1 cellular context compared by ENCODE assay signal in genomic region chr2:38603402-38604265, GRCh38.
TF ChIP-seq lines count a peak whose summit lies in the region.

No MANE protein-coding gene starts in this region.

TF ChIP-seq in HepG2, 621 proteins besides CTCF, POLR2A, EP300 and RAD21 (continued from another document and continues in another):
- TF ChIP-seq, protein P1, sequence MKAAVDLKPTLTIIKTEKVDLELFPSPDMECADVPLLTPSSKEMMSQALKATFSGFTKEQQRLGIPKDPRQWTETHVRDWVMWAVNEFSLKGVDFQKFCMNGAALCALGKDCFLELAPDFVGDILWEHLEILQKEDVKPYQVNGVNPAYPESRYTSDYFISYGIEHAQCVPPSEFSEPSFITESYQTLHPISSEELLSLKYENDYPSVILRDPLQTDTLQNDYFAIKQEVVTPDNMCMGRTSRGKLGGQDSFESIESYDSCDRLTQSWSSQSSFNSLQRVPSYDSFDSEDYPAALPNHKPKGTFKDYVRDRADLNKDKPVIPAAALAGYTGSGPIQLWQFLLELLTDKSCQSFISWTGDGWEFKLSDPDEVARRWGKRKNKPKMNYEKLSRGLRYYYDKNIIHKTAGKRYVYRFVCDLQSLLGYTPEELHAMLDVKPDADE (CRISPR knock-in tag; IDR thresholded peaks at IDR 0.05), result no peak
- peak; percentile 10 for TF ChIP-seq AGO1 (IDR thresholded peaks at IDR 0.05; ENCODE audit: low read depth, low read length, poor library complexity, severe bottlenecking)
- TF ChIP-seq ZNF354B (CRISPR knock-in tag; IDR thresholded peaks at IDR 0.05), result no peak
- TF ChIP-seq, protein P2, sequence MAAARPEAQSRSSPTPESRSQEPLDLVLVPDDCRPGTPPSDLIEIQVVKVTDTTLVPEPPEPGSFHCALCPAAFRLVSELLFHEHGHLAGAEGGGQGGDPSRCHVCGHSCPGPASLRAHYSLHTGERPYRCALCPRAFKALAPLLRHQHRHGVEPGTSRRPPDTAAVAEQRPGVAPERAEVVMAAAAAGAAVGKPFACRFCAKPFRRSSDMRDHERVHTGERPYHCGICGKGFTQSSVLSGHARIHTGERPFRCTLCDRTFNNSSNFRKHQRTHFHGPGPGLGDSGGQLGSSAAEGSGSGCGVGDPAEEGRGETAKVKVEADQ (CRISPR knock-in tag; IDR thresholded peaks at IDR 0.05; ENCODE audit: borderline replicate concordance), result no peak
- no peak; the same call in 1 of the 2 replicates for TF ChIP-seq ZNF839 (CRISPR knock-in tag; IDR thresholded peaks at IDR 0.05; ENCODE audit: borderline replicate concordance)
- TF ChIP-seq, protein P3, sequence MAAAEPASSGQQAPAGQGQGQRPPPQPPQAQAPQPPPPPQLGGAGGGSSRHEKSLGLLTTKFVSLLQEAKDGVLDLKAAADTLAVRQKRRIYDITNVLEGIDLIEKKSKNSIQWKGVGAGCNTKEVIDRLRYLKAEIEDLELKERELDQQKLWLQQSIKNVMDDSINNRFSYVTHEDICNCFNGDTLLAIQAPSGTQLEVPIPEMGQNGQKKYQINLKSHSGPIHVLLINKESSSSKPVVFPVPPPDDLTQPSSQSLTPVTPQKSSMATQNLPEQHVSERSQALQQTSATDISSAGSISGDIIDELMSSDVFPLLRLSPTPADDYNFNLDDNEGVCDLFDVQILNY (CRISPR knock-in tag; conservative IDR thresholded peaks at IDR 0.05), result no peak
- TF ChIP-seq DZIP1 (CRISPR knock-in tag; IDR thresholded peaks at IDR 0.05), result no peak
- TF ChIP-seq, protein P4, sequence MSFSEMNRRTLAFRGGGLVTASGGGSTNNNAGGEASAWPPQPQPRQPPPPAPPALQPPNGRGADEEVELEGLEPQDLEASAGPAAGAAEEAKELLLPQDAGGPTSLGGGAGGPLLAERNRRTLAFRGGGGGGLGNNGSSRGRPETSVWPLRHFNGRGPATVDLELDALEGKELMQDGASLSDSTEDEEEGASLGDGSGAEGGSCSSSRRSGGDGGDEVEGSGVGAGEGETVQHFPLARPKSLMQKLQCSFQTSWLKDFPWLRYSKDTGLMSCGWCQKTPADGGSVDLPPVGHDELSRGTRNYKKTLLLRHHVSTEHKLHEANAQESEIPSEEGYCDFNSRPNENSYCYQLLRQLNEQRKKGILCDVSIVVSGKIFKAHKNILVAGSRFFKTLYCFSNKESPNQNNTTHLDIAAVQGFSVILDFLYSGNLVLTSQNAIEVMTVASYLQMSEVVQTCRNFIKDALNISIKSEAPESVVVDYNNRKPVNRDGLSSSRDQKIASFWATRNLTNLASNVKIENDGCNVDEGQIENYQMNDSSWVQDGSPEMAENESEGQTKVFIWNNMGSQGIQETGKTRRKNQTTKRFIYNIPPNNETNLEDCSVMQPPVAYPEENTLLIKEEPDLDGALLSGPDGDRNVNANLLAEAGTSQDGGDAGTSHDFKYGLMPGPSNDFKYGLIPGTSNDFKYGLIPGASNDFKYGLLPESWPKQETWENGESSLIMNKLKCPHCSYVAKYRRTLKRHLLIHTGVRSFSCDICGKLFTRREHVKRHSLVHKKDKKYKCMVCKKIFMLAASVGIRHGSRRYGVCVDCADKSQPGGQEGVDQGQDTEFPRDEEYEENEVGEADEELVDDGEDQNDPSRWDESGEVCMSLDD (CRISPR knock-in tag; IDR thresholded peaks at IDR 0.05; ENCODE audit: borderline replicate concordance), result no peak
- no peak for TF ChIP-seq ZNF33B (CRISPR knock-in tag; IDR thresholded peaks at IDR 0.05)
- TF ChIP-seq SP5 (CRISPR knock-in tag; IDR thresholded peaks at IDR 0.05; ENCODE audit: borderline replicate concordance, low read depth), result peak; percentile 83
- TF ChIP-seq, protein P5, sequence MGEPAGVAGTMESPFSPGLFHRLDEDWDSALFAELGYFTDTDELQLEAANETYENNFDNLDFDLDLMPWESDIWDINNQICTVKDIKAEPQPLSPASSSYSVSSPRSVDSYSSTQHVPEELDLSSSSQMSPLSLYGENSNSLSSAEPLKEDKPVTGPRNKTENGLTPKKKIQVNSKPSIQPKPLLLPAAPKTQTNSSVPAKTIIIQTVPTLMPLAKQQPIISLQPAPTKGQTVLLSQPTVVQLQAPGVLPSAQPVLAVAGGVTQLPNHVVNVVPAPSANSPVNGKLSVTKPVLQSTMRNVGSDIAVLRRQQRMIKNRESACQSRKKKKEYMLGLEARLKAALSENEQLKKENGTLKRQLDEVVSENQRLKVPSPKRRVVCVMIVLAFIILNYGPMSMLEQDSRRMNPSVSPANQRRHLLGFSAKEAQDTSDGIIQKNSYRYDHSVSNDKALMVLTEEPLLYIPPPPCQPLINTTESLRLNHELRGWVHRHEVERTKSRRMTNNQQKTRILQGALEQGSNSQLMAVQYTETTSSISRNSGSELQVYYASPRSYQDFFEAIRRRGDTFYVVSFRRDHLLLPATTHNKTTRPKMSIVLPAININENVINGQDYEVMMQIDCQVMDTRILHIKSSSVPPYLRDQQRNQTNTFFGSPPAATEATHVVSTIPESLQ (CRISPR knock-in tag; conservative IDR thresholded peaks at IDR 0.05), result no peak
- TF ChIP-seq KDM5A (IDR thresholded peaks at IDR 0.05; ENCODE audit: borderline replicate concordance, low read length), result peak; percentile 12
- TF ChIP-seq ZSCAN9 (CRISPR knock-in tag; IDR thresholded peaks at IDR 0.05; ENCODE audit: borderline replicate concordance), result no peak
- TF ChIP-seq AGO2 (optimal IDR thresholded peaks at IDR 0.05; ENCODE audit: low read depth, low read length), result no peak
- peak; percentile 76; the same call in 1 of the 2 replicates for TF ChIP-seq KDM3A (CRISPR knock-in tag; IDR thresholded peaks at IDR 0.05; ENCODE audit: low read depth)
- TF ChIP-seq DBP (CRISPR knock-in tag; IDR thresholded peaks at IDR 0.05; ENCODE audit: not compliant biosample characterization), result no peak
- peak; percentile 49; the same call in 1 of the 2 replicates for TF ChIP-seq NR0B2 (CRISPR knock-in tag; IDR thresholded peaks at IDR 0.05)
- TF ChIP-seq SPEN (CRISPR knock-in tag; IDR thresholded peaks at IDR 0.05; ENCODE audit: low read depth), result no peak
- TF ChIP-seq SATB2 (CRISPR knock-in tag; IDR thresholded peaks at IDR 0.05), result no peak
- TF ChIP-seq, protein P6, sequence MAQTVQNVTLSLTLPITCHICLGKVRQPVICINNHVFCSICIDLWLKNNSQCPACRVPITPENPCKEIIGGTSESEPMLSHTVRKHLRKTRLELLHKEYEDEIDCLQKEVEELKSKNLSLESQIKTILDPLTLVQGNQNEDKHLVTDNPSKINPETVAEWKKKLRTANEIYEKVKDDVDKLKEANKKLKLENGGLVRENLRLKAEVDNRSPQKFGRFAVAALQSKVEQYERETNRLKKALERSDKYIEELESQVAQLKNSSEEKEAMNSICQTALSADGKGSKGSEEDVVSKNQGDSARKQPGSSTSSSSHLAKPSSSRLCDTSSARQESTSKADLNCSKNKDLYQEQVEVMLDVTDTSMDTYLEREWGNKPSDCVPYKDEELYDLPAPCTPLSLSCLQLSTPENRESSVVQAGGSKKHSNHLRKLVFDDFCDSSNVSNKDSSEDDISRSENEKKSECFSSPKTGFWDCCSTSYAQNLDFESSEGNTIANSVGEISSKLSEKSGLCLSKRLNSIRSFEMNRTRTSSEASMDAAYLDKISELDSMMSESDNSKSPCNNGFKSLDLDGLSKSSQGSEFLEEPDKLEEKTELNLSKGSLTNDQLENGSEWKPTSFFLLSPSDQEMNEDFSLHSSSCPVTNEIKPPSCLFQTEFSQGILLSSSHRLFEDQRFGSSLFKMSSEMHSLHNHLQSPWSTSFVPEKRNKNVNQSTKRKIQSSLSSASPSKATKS (CRISPR knock-in tag; IDR thresholded peaks at IDR 0.05), result peak; percentile 83; the same call in 1 of the 2 replicates
- TF ChIP-seq, protein P7, sequence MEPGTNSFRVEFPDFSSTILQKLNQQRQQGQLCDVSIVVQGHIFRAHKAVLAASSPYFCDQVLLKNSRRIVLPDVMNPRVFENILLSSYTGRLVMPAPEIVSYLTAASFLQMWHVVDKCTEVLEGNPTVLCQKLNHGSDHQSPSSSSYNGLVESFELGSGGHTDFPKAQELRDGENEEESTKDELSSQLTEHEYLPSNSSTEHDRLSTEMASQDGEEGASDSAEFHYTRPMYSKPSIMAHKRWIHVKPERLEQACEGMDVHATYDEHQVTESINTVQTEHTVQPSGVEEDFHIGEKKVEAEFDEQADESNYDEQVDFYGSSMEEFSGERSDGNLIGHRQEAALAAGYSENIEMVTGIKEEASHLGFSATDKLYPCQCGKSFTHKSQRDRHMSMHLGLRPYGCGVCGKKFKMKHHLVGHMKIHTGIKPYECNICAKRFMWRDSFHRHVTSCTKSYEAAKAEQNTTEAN (CRISPR knock-in tag; conservative IDR thresholded peaks at IDR 0.05), result 0 out of 2 replicates have a peak, but pooled peaks have one; percentile 12
- TF ChIP-seq EED (CRISPR knock-in tag; IDR thresholded peaks at IDR 0.05), result 0 out of 2 replicates have a peak, but pooled peaks have one; percentile 42
- TF ChIP-seq, protein P8, sequence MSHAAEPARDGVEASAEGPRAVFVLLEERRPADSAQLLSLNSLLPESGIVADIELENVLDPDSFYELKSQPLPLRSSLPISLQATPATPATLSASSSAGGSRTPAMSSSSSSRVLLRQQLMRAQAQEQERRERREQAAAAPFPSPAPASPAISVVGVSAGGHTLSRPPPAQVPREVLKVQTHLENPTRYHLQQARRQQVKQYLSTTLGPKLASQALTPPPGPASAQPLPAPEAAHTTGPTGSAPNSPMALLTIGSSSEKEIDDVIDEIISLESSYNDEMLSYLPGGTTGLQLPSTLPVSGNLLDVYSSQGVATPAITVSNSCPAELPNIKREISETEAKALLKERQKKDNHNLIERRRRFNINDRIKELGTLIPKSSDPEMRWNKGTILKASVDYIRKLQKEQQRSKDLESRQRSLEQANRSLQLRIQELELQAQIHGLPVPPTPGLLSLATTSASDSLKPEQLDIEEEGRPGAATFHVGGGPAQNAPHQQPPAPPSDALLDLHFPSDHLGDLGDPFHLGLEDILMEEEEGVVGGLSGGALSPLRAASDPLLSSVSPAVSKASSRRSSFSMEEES (CRISPR knock-in tag; IDR thresholded peaks at IDR 0.05), result no peak
- TF ChIP-seq TFAP4 (IDR thresholded peaks at IDR 0.05; ENCODE audit: borderline replicate concordance, low read depth), result peak; percentile 99
- TF ChIP-seq ZNF235 (CRISPR knock-in tag; IDR thresholded peaks at IDR 0.05; ENCODE audit: borderline replicate concordance), result 0 out of 2 replicates have a peak, but pooled peaks have one; percentile 45
- TF ChIP-seq, protein P9, sequence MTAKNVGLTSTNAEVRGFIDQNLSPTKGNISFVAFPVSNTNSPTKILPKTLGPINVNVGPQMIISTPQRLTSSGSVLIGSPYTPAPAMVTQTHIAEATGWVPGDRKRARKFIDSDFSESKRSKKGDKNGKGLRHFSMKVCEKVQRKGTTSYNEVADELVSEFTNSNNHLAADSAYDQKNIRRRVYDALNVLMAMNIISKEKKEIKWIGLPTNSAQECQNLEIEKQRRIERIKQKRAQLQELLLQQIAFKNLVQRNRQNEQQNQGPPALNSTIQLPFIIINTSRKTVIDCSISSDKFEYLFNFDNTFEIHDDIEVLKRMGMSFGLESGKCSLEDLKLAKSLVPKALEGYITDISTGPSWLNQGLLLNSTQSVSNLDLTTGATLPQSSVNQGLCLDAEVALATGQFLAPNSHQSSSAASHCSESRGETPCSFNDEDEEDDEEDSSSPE (CRISPR knock-in tag; IDR thresholded peaks at IDR 0.05), result 0 out of 2 replicates have a peak, but pooled peaks have one; percentile 1
- no peak for TF ChIP-seq ZNF44 (CRISPR knock-in tag; IDR thresholded peaks at IDR 0.05)
